Comparison of ENCODE assay signal across 9 cellular contexts in genomic region chr4:7191546-7192251, GRCh38. TPM values are rescaled to one million over a fixed set of nuclear protein-coding genes. Genes with fewer than 3 reads are reported as not detected.
DNase-seq lines count a peak whose midpoint lies in the region; ATAC-seq and TF ChIP-seq lines count a peak whose summit lies in the region.
"Had no signal": no experiment of that assay in that cellular context is flagged by ENCODE, and none has a peak within 500 bp of the region (broad histone marks: within the 10 kb centered on the region; RNA-seq: fewer than 3 reads in every experiment).

No MANE protein-coding gene starts in this region.

- TF ChIP-seq CTCF in mammary epithelial cell (conservative IDR thresholded peaks at IDR 0.05 in 1 of 2, IDR thresholded peaks at IDR 0.05 in 1 of 2; ENCODE audit: extremely low read depth in 1 of 2, insufficient read depth in 1 of 2, low read depth in 1 of 2, low read length in 2 of 2) (no peak), mucosa of descending colon (IDR thresholded peaks at IDR 0.05) (no peak), upper lobe of right lung (IDR thresholded peaks at IDR 0.05) (no peak)

- intact Hi-C loops in mammary epithelial cell (cut with micrococcal nuclease) (loop anchor here (1.0 to 5.0 kb wide), 5 partner anchors 105 to 796 kb away; no protein-coding TSS in a partner anchor), mucosa of descending colon (cut with DNase I, micrococcal nuclease) (loop anchor here in 1 of 2 donors (10.0 kb wide), 2 partner anchors 103 to 523 kb away; no protein-coding TSS in a partner anchor), upper lobe of right lung (cut with DNase I) (loop anchor here (10.0 kb wide), 1 partner anchor 513 kb away; no protein-coding TSS in a partner anchor)

- DNase-seq in activated effector memory CD4-positive, alpha-beta T cell treated with anti-CD3 and anti-CD28 coated beads, Interleukin-2, amount 50 U/mL, for 16 hours = peak; percentile 53
- DNase-seq in activated effector memory CD4-positive, alpha-beta T cell treated with Interleukin-2 at 50 U/mL for 16 hours = no peak
- DNase-seq in mammary epithelial cell = no peak
- no peak for DNase-seq in mucosa of descending colon
- peak; percentile 67 for DNase-seq in upper lobe of right lung
- no peak for DNase-seq in activated CD8-positive, alpha-beta memory T cell treated with anti-CD3 and anti-CD28 coated beads for 24 hours
- DNase-seq: AML-193 had no signal

- 48% methylated on average over 2 of the region's 22 CpGs for WGBS in mammary epithelial cell (ENCODE audit: low coverage, missing lambda C conversion rate)

- H3K4me1 ChIP-seq in mammary epithelial cell (ENCODE audit: insufficient read depth, low read length) = peaks cover 15% of the 10 kb centered on the region
- H3K4me1 ChIP-seq in mucosa of descending colon (ENCODE audit: low read depth) = no peaks in the 10 kb centered on the region
- H3K4me1 ChIP-seq in upper lobe of right lung = peaks cover 4% of the 10 kb centered on the region

- H3K79me2 ChIP-seq in mammary epithelial cell (ENCODE audit: insufficient read depth, low read length) = no peaks in the 10 kb centered on the region

- H4K20me1 ChIP-seq in mammary epithelial cell (ENCODE audit: insufficient read depth, low read length) = peaks cover 1% of the 10 kb centered on the region

- no peak overlapping the region for H3K9ac ChIP-seq in mammary epithelial cell (ENCODE audit: insufficient read depth, low read length)

- H3K9me3 ChIP-seq in mammary epithelial cell (replicated peaks; ENCODE audit: insufficient read depth, low read length) = no peaks in the 10 kb centered on the region
- H3K9me3 ChIP-seq in mucosa of descending colon = no peaks in the 10 kb centered on the region
- H3K9me3 ChIP-seq in upper lobe of right lung = no peaks in the 10 kb centered on the region

- H3K4me2 ChIP-seq in mammary epithelial cell (ENCODE audit: insufficient read depth, low read depth, low read length) = peak overlapping the region; percentile 86

- no TSS peak for BruUV-seq in mammary epithelial cell (replicated peaks; lab: Mats Ljungman, UMichigan)

- peak; percentile 5 for ATAC-seq in mucosa of descending colon
- no peak for ATAC-seq in upper lobe of right lung
- ATAC-seq in HG03460 (IDR thresholded peaks at IDR 0.05; ENCODE audit: unreplicated experiment) = no peak
- ATAC-seq in HG02763 (IDR thresholded peaks at IDR 0.05; ENCODE audit: unreplicated experiment) = no peak

- no peaks in the 10 kb centered on the region for H3K36me3 ChIP-seq in mammary epithelial cell (ENCODE audit: insufficient read depth, low read length)
- H3K36me3 ChIP-seq in mucosa of descending colon (ENCODE audit: low read depth) = no peaks in the 10 kb centered on the region
- no peaks in the 10 kb centered on the region for H3K36me3 ChIP-seq in upper lobe of right lung

- in situ Hi-C loops in mammary epithelial cell (cut with MboI; ENCODE audit: low sequenced_read_pairs in 2 of 2) = loop anchor here (10.0 to 25.0 kb wide), 2 partner anchors 521 to 533 kb away; no protein-coding TSS in a partner anchor

- H3K4me3 ChIP-seq in mammary epithelial cell (replicated peaks in 1 of 3; ENCODE audit: insufficient read depth in 1 of 3, low read depth in 2 of 3, low read length in 3 of 3) (peak overlapping the region in 1 of 3 experiments; percentile 12), mucosa of descending colon (no peak overlapping the region), upper lobe of right lung (no peak overlapping the region)

- H3K27me3 ChIP-seq in mammary epithelial cell (ENCODE audit: insufficient read depth, low read length) = peaks cover 12% of the 10 kb centered on the region
- peaks cover 60% of the 10 kb centered on the region for H3K27me3 ChIP-seq in upper lobe of right lung

- CTCF ChIA-PET in mammary epithelial cell (lab: Charles Lee; ENCODE audit: low non-redundant PET) = interaction anchor here (1.0 kb wide), 1 partner anchor 144 kb away, joined by 8 read pairs; no protein-coding TSS in a partner anchor

- dilution Hi-C loops in mammary epithelial cell (cut with HindIII; ENCODE audit: low sequenced_read_pairs) = loop anchor here (10.0 kb wide), 1 partner anchor 563 kb away; no protein-coding TSS in a partner anchor

- H3K27ac ChIP-seq in mammary epithelial cell (ENCODE audit: insufficient read depth, low read depth, low read length) = no peak overlapping the region
- no peak overlapping the region for H3K27ac ChIP-seq in upper lobe of right lung

- H2AFZ ChIP-seq in mammary epithelial cell (ENCODE audit: low read depth, low read length) = no peak overlapping the region

RNA-seq across cellular contexts. Expression of gene SORCS2, which starts 0.6 kb away (rescaled TPM):
- total RNA-seq in mammary epithelial cell (10 to 100 TPM in 1 of 2 donors, 1 to 10 TPM in 1; 1.6 to 10.7 TPM), mucosa of descending colon (1 to 10 TPM in 2 of 3 donors, under 1 TPM in 1; 0.20 to 3.1 (median 1.5) TPM), upper lobe of right lung (7.2 TPM)
- 0.91 TPM for polyA plus RNA-seq in mammary epithelial cell
- polyA minus RNA-seq in mammary epithelial cell = 0.47 TPM

Comparison
In these comparisons a context has a peak if more than half of its experiments do, and no peak if none do; other contexts are left out.
1. DNase-seq: peak in activated effector memory CD4-positive, alpha-beta T cell treated with anti-CD3 and anti-CD28 coated beads, Interleukin-2, amount 50 U/mL, for 16 hours (single experiment) and upper lobe of right lung (single experiment); none in activated effector memory CD4-positive, alpha-beta T cell treated with Interleukin-2 at 50 U/mL for 16 hours (single experiment), mammary epithelial cell (single experiment), mucosa of descending colon (0 of 3) and activated CD8-positive, alpha-beta memory T cell treated with anti-CD3 and anti-CD28 coated beads for 24 hours (single experiment).